In the genomic region with DNA sequence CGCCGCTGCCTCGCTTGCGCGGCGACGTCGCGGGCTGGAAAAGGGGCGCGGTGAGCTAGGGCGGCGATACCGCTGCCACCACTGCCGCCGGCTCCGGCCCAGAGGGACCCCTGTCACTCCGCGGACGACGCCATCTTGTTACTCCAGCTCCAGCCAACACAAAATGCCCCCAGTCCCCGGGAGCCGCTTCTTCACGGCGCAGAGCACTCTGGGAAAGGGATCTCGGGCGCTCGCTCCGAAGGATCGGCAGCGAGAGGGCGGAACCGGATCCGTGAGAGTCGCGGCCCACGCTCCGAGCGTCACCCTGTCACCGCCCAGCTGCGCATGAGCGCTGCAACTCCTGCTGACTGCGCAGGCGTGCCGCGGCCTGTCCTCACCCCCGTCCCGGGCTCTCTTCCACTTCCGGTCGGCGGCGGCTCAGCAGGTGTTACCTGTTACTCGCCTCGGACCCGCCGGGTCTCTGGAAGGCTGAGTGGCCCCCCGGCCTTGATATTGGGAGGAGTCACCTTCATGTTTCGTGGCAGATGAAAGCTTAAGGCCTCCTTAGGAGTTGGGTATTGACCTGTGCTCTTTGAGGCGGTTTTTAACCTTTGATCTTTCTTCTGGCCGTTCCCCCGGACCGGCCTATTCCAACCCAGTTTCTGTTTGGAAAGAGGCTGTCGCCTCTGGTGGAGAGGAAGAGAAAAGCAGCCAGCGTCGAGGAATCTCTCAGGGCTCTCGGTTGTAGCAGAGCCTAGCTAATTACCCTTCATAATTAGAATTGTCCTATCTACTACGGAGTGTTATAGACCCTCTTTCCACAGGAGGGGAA, we compare ENCODE assay signal across 1 cellular context.
TF ChIP-seq lines count a peak whose summit lies in the region.

Gene CSNK1A1 (minus strand): TSS at position 213 of the 811 bp plus-strand sequence. CDS start 475 bp downstream, outside the sequence.

TF ChIP-seq in K562, 482 proteins besides CTCF, POLR2A, EP300 and RAD21 (continued from another document and continues in another):
- TF ChIP-seq VEZF1 (CRISPR knock-in tag; IDR thresholded peaks at IDR 0.05) (peak; percentile 77), BCLAF1 (IDR thresholded peaks at IDR 0.05; ENCODE audit: borderline replicate concordance in 1 of 2, control insufficient read depth in 1 of 2, low read depth in 2 of 2, low read length in 1 of 2) (peak in 1 of 2 experiments; percentile 38; a peak in 1 of 4 replicates), ZNF311 (CRISPR knock-in tag; IDR thresholded peaks at IDR 0.05) (no peak), PHF20 (IDR thresholded peaks at IDR 0.05; ENCODE audit: partially characterized antibody) (peak; percentile 61), MECOM (CRISPR knock-in tag; IDR thresholded peaks at IDR 0.05) (no peak), IRF2 (CRISPR knock-in tag; IDR thresholded peaks at IDR 0.05) (no peak), USF2 (CRISPR knock-in tag; IDR thresholded peaks at IDR 0.05) (no peak), OTX1 (CRISPR knock-in tag; IDR thresholded peaks at IDR 0.05) (no peak), SMARCA4 (IDR thresholded peaks at IDR 0.05) (peak; percentile 54; the same call in 1 of the 2 replicates), ZNF140 (CRISPR knock-in tag; IDR thresholded peaks at IDR 0.05) (no peak), GABPA (tag; conservative IDR thresholded peaks at IDR 0.05; ENCODE audit: low read depth) (peak; percentile 96), NBN (IDR thresholded peaks at IDR 0.05; ENCODE audit: low read depth) (peak; percentile 93), POLR2AphosphoS2 (IDR thresholded peaks at IDR 0.05; ENCODE audit: low read length) (peak; percentile 86), TRIM24 (IDR thresholded peaks at IDR 0.05) (peak in 1 of 2 experiments; percentile 88; a peak in 2 of 4 replicates), ZEB2 (IDR thresholded peaks at IDR 0.05) (peak; percentile 87), SRSF7 (optimal IDR thresholded peaks at IDR 0.05; ENCODE audit: low read depth, low read length) (no peak), MEF2D (tag; conservative IDR thresholded peaks at IDR 0.05; ENCODE audit: low read depth) (peak; percentile 12; the same call in 1 of the 2 replicates), BCL6 (CRISPR knock-in tag; IDR thresholded peaks at IDR 0.05) (0 out of 2 replicates have a peak, but pooled peaks have one; percentile 23), FOXP1 (CRISPR knock-in tag; IDR thresholded peaks at IDR 0.05) (peak; percentile 80; the same call in 1 of the 2 replicates), CREB3L1 (IDR thresholded peaks at IDR 0.05; ENCODE audit: borderline replicate concordance, low read depth) (peak; percentile 72; the same call in 1 of the 2 replicates), KAT7 (CRISPR knock-in tag; IDR thresholded peaks at IDR 0.05; ENCODE audit: borderline replicate concordance) (peak; percentile 85; the same call in 1 of the 2 replicates), HEY1 (CRISPR knock-in tag; IDR thresholded peaks at IDR 0.05; ENCODE audit: borderline replicate concordance) (0 out of 2 replicates have a peak, but pooled peaks have one; percentile 21)
- TF ChIP-seq, protein P1, sequence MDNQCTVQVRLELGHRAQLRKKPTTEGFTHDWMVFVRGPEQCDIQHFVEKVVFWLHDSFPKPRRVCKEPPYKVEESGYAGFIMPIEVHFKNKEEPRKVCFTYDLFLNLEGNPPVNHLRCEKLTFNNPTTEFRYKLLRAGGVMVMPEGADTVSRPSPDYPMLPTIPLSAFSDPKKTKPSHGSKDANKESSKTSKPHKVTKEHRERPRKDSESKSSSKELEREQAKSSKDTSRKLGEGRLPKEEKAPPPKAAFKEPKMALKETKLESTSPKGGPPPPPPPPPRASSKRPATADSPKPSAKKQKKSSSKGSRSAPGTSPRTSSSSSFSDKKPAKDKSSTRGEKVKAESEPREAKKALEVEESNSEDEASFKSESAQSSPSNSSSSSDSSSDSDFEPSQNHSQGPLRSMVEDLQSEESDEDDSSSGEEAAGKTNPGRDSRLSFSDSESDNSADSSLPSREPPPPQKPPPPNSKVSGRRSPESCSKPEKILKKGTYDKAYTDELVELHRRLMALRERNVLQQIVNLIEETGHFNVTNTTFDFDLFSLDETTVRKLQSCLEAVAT (IDR thresholded peaks at IDR 0.05), result peak in 1 of 2 experiments; percentile 57; a peak in 2 of 4 replicates
- TF ChIP-seq, protein P2, sequence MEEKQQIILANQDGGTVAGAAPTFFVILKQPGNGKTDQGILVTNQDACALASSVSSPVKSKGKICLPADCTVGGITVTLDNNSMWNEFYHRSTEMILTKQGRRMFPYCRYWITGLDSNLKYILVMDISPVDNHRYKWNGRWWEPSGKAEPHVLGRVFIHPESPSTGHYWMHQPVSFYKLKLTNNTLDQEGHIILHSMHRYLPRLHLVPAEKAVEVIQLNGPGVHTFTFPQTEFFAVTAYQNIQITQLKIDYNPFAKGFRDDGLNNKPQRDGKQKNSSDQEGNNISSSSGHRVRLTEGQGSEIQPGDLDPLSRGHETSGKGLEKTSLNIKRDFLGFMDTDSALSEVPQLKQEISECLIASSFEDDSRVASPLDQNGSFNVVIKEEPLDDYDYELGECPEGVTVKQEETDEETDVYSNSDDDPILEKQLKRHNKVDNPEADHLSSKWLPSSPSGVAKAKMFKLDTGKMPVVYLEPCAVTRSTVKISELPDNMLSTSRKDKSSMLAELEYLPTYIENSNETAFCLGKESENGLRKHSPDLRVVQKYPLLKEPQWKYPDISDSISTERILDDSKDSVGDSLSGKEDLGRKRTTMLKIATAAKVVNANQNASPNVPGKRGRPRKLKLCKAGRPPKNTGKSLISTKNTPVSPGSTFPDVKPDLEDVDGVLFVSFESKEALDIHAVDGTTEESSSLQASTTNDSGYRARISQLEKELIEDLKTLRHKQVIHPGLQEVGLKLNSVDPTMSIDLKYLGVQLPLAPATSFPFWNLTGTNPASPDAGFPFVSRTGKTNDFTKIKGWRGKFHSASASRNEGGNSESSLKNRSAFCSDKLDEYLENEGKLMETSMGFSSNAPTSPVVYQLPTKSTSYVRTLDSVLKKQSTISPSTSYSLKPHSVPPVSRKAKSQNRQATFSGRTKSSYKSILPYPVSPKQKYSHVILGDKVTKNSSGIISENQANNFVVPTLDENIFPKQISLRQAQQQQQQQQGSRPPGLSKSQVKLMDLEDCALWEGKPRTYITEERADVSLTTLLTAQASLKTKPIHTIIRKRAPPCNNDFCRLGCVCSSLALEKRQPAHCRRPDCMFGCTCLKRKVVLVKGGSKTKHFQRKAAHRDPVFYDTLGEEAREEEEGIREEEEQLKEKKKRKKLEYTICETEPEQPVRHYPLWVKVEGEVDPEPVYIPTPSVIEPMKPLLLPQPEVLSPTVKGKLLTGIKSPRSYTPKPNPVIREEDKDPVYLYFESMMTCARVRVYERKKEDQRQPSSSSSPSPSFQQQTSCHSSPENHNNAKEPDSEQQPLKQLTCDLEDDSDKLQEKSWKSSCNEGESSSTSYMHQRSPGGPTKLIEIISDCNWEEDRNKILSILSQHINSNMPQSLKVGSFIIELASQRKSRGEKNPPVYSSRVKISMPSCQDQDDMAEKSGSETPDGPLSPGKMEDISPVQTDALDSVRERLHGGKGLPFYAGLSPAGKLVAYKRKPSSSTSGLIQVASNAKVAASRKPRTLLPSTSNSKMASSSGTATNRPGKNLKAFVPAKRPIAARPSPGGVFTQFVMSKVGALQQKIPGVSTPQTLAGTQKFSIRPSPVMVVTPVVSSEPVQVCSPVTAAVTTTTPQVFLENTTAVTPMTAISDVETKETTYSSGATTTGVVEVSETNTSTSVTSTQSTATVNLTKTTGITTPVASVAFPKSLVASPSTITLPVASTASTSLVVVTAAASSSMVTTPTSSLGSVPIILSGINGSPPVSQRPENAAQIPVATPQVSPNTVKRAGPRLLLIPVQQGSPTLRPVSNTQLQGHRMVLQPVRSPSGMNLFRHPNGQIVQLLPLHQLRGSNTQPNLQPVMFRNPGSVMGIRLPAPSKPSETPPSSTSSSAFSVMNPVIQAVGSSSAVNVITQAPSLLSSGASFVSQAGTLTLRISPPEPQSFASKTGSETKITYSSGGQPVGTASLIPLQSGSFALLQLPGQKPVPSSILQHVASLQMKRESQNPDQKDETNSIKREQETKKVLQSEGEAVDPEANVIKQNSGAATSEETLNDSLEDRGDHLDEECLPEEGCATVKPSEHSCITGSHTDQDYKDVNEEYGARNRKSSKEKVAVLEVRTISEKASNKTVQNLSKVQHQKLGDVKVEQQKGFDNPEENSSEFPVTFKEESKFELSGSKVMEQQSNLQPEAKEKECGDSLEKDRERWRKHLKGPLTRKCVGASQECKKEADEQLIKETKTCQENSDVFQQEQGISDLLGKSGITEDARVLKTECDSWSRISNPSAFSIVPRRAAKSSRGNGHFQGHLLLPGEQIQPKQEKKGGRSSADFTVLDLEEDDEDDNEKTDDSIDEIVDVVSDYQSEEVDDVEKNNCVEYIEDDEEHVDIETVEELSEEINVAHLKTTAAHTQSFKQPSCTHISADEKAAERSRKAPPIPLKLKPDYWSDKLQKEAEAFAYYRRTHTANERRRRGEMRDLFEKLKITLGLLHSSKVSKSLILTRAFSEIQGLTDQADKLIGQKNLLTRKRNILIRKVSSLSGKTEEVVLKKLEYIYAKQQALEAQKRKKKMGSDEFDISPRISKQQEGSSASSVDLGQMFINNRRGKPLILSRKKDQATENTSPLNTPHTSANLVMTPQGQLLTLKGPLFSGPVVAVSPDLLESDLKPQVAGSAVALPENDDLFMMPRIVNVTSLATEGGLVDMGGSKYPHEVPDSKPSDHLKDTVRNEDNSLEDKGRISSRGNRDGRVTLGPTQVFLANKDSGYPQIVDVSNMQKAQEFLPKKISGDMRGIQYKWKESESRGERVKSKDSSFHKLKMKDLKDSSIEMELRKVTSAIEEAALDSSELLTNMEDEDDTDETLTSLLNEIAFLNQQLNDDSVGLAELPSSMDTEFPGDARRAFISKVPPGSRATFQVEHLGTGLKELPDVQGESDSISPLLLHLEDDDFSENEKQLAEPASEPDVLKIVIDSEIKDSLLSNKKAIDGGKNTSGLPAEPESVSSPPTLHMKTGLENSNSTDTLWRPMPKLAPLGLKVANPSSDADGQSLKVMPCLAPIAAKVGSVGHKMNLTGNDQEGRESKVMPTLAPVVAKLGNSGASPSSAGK (IDR thresholded peaks at IDR 0.05), result peak; percentile 37; the same call in 1 of the 2 replicates
- TF ChIP-seq, protein P3, sequence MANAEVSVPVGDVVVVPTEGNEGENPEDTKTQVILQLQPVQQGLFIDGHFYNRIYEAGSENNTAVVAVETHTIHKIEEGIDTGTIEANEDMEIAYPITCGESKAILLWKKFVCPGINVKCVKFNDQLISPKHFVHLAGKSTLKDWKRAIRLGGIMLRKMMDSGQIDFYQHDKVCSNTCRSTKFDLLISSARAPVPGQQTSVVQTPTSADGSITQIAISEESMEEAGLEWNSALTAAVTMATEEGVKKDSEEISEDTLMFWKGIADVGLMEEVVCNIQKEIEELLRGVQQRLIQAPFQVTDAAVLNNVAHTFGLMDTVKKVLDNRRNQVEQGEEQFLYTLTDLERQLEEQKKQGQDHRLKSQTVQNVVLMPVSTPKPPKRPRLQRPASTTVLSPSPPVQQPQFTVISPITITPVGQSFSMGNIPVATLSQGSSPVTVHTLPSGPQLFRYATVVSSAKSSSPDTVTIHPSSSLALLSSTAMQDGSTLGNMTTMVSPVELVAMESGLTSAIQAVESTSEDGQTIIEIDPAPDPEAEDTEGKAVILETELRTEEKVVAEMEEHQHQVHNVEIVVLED (CRISPR knock-in tag; IDR thresholded peaks at IDR 0.05), result peak; percentile 84
